ENCODE assay signal across 20 cellular contexts in genomic region chr2:131402320-131403049, GRCh38. TPM values are rescaled to one million over a fixed set of nuclear protein-coding genes. Genes with fewer than 3 reads are reported as not detected.
DNase-seq lines count a peak whose midpoint lies in the region; ATAC-seq, FAIRE-seq and TF ChIP-seq lines count a peak whose summit lies in the region.
"Had no signal": no experiment of that assay in that cellular context is flagged by ENCODE, and none has a peak within 500 bp of the region (broad histone marks: within the 10 kb centered on the region; RNA-seq: fewer than 3 reads in every experiment).

No MANE protein-coding gene starts in this region.

- peak; percentile 36 for DNase-seq in DND-41
- DNase-seq in HT1080 (ENCODE audit: low read depth) = peak; percentile 13
- DNase-seq in astrocyte (ENCODE audit: low read depth) = no peak
- DNase-seq in esophagus muscularis mucosa (ENCODE audit: extremely low spot score) = peak; percentile 74
- DNase-seq in CD4-positive, alpha-beta memory T cell = no peak
- no peak for DNase-seq in AG08395 (ENCODE audit: low spot score)
- no peak for DNase-seq in GM19238 (ENCODE audit: insufficient read length, low spot score)
- DNase-seq: Calu3; CD8-positive, alpha-beta T cell; DMS79 treated with DMSO at 0.1 percent for 48 hours; EL; GM23248; Karpas-422; KBM-7 had no signal

- H3K4me2 ChIP-seq in DND-41 (ENCODE audit: insufficient read depth, low read length) (no peak overlapping the region), astrocyte (ENCODE audit: low read length) (no peak overlapping the region)
- H3K4me2 ChIP-seq: BLaER1 had no signal

- ATAC-seq in DND-41 (ENCODE audit: insufficient read depth, low read depth) = no peak
- ATAC-seq: CD8-positive, alpha-beta T cell; GM12878 had no signal

- TF ChIP-seq CTCF in DND-41 (IDR thresholded peaks at IDR 0.05; ENCODE audit: borderline replicate concordance, extremely low read depth, low read length, poor library complexity, severe bottlenecking) (no peak), astrocyte (IDR thresholded peaks at IDR 0.05; ENCODE audit: insufficient read depth, low read depth, low read length) (no peak), esophagus muscularis mucosa (IDR thresholded peaks at IDR 0.05) (no peak)

- H3K27me3 ChIP-seq in DND-41 (ENCODE audit: insufficient read depth, low read length, poor library complexity) = no peaks in the 10 kb centered on the region
- H3K27me3 ChIP-seq in astrocyte (ENCODE audit: insufficient read depth, low read length) = peaks cover under 1% of the 10 kb centered on the region
- peaks cover 0 to 23% (median 0%) of the 10 kb centered on the region in 4 donors for H3K27me3 ChIP-seq in esophagus muscularis mucosa
- H3K27me3 ChIP-seq in CD4-positive, alpha-beta memory T cell (ENCODE audit: insufficient read depth, low read length) = no peaks in the 10 kb centered on the region
- H3K27me3 ChIP-seq: BLaER1 had no signal

- H3K36me3 ChIP-seq in DND-41 (ENCODE audit: insufficient read depth, low read length) (0 out of 2 replicates have a peak, but pooled peaks cover under 1% of the 10 kb centered on the region), astrocyte (ENCODE audit: insufficient read depth, low read length) (no peaks in the 10 kb centered on the region), esophagus muscularis mucosa (no peaks in the 10 kb centered on the region)
- no peaks in the 10 kb centered on the region for H3K36me3 ChIP-seq in CD4-positive, alpha-beta memory T cell (ENCODE audit: insufficient read depth, low read length)
- H3K36me3 ChIP-seq: BLaER1, HAP-1 had no signal

- no peaks in the 10 kb centered on the region for H3K4me1 Mint-ChIP-seq in astrocyte (ENCODE audit: low read depth, unreplicated experiment)
- H3K4me1 Mint-ChIP-seq in CD4-positive, alpha-beta memory T cell = no peaks in the 10 kb centered on the region
- H3K4me1 Mint-ChIP-seq: CD14-positive monocyte had no signal

- POLR2A ChIA-PET in CD4-positive, alpha-beta memory T cell (lab: Charles Lee; ENCODE audit: partially characterized antibody) = no interaction called here

- peaks cover 50% of the 10 kb centered on the region for H3K4me1 ChIP-seq in DND-41 (ENCODE audit: insufficient read depth, low read length)
- H3K4me1 ChIP-seq in astrocyte (ENCODE audit: insufficient read depth, low read length) = no peaks in the 10 kb centered on the region
- H3K4me1 ChIP-seq in esophagus muscularis mucosa = no peaks in the 10 kb centered on the region
- H3K4me1 ChIP-seq in CD4-positive, alpha-beta memory T cell (ENCODE audit: insufficient read depth, low read length) = no peaks in the 10 kb centered on the region
- H3K4me1 ChIP-seq: BLaER1, HAP-1 had no signal

- no peaks in the 10 kb centered on the region for H3K36me3 Mint-ChIP-seq in astrocyte (ENCODE audit: low read depth, unreplicated experiment)
- no peaks in the 10 kb centered on the region for H3K36me3 Mint-ChIP-seq in CD4-positive, alpha-beta memory T cell
- H3K36me3 Mint-ChIP-seq: CD14-positive monocyte; CD8-positive, alpha-beta T cell had no signal

- H3K9me3 Mint-ChIP-seq in astrocyte (ENCODE audit: unreplicated experiment) = no peaks in the 10 kb centered on the region
- no peaks in the 10 kb centered on the region for H3K9me3 Mint-ChIP-seq in CD4-positive, alpha-beta memory T cell
- H3K9me3 Mint-ChIP-seq: CD14-positive monocyte; CD8-positive, alpha-beta T cell had no signal

- CTCF ChIA-PET in CD4-positive, alpha-beta memory T cell (lab: Charles Lee; ENCODE audit: partially characterized antibody) = no interaction called here

- intact Hi-C loops in esophagus muscularis mucosa (cut with DNase I) = no loop called here
- intact Hi-C loops in CD4-positive, alpha-beta memory T cell (cut with micrococcal nuclease) = no loop called here

- H3K9ac ChIP-seq in DND-41 (ENCODE audit: low read depth, low read length) = no peak overlapping the region; the same call in 1 of the 2 replicates
- H3K9ac ChIP-seq in astrocyte (ENCODE audit: low read length) = no peak overlapping the region
- H3K9ac ChIP-seq: BLaER1, GM23248 had no signal

- no peaks in the 10 kb centered on the region for H4K20me1 ChIP-seq in DND-41 (ENCODE audit: insufficient read depth, low read length)
- no peaks in the 10 kb centered on the region for H4K20me1 ChIP-seq in astrocyte (ENCODE audit: insufficient read depth, low read length)
- H4K20me1 ChIP-seq: BLaER1 had no signal

- WGBS in esophagus muscularis mucosa = 81% methylated on average over 6 of the region's 6 CpGs

- H3K9me3 ChIP-seq in DND-41 (ENCODE audit: insufficient read depth, low read length, severe bottlenecking) (no peaks in the 10 kb centered on the region), astrocyte (ENCODE audit: insufficient read depth, low read depth, low read length) (no peaks in the 10 kb centered on the region), esophagus muscularis mucosa (no peaks in the 10 kb centered on the region)
- H3K9me3 ChIP-seq in CD4-positive, alpha-beta memory T cell (ENCODE audit: control insufficient read depth in 1 of 2, low read length in 2 of 2) = no peaks in the 10 kb centered on the region
- H3K9me3 ChIP-seq: BLaER1, HAP-1 had no signal

- TF ChIP-seq EP300 in esophagus muscularis mucosa (IDR thresholded peaks at IDR 0.05) = no peak

- H3K27me3 Mint-ChIP-seq in astrocyte (ENCODE audit: low read depth, unreplicated experiment) = peaks cover 36% of the 10 kb centered on the region
- H3K27me3 Mint-ChIP-seq in CD4-positive, alpha-beta memory T cell = peaks cover 11 to 15% of the 10 kb centered on the region in 2 donors

- peak overlapping the region; percentile 3; the same call in 1 of the 2 replicates for H2AFZ ChIP-seq in DND-41 (ENCODE audit: low read depth, low read length)
- H2AFZ ChIP-seq in astrocyte (ENCODE audit: low read depth, low read length) = no peak overlapping the region
- H2AFZ ChIP-seq: GM23248 had no signal

- no peak overlapping the region for H3K4me3 Mint-ChIP-seq in astrocyte (ENCODE audit: unreplicated experiment)
- no peak overlapping the region for H3K4me3 Mint-ChIP-seq in CD4-positive, alpha-beta memory T cell
- H3K4me3 Mint-ChIP-seq: CD14-positive monocyte; CD8-positive, alpha-beta T cell had no signal

- FAIRE-seq in astrocyte (lab: Jason Lieb, UNC) = no peak
- FAIRE-seq: GM12878 had no signal

- H3K27ac ChIP-seq in DND-41 (ENCODE audit: low read length) (peak overlapping the region; percentile 56; the same call in 1 of the 2 replicates), astrocyte (ENCODE audit: low read depth, low read length) (no peak overlapping the region), esophagus muscularis mucosa (replicated peaks in 1 of 4) (no peak overlapping the region)
- H3K27ac ChIP-seq in CD4-positive, alpha-beta memory T cell (ENCODE audit: low read depth, low read length) = no peak overlapping the region
- H3K27ac ChIP-seq: BLaER1, GM23248 had no signal

- H3K27ac Mint-ChIP-seq in astrocyte (ENCODE audit: unreplicated experiment) = peak overlapping the region; percentile 30
- H3K27ac Mint-ChIP-seq in CD4-positive, alpha-beta memory T cell = no peak overlapping the region
- H3K27ac Mint-ChIP-seq: CD14-positive monocyte; CD8-positive, alpha-beta T cell had no signal

- H3K79me2 ChIP-seq in DND-41 (ENCODE audit: insufficient read depth, low read length) = peaks cover 17% of the 10 kb centered on the region
- H3K79me2 ChIP-seq in astrocyte (ENCODE audit: insufficient read depth, low read length) = no peaks in the 10 kb centered on the region

- H3K4me3 ChIP-seq in DND-41 (ENCODE audit: low read depth in 1 of 2, low read length in 2 of 2) (no peak overlapping the region), astrocyte (ENCODE audit: insufficient read depth, low read depth, low read length) (no peak overlapping the region), esophagus muscularis mucosa (no peak overlapping the region)
- H3K4me3 ChIP-seq in CD4-positive, alpha-beta memory T cell (ENCODE audit: low read length in 2 of 2) = no peak overlapping the region
- H3K4me3 ChIP-seq: BLaER1, GM12878, GM23248, HAP-1 had no signal

- no peak for TF ChIP-seq POLR2A in esophagus muscularis mucosa (IDR thresholded peaks at IDR 0.05; ENCODE audit: low read depth)

RNA-seq across cellular contexts. Expression of gene RAB6D, which starts 38.5 kb away (rescaled TPM):
- total RNA-seq in HT1080 (2014; rRNA removed; shearing (Covaris generic)) = not detected in 2 replicates
- polyA plus RNA-seq in HT1080 (2015; cell fraction: cytosol; rRNA removed) = not detected in 2 replicates
- polyA plus RNA-seq in HT1080 (2015; cell fraction: nucleus; rRNA removed) = not detected in 2 replicates
- total RNA-seq in astrocyte (0.43 and 0.70 TPM in 2 replicates), esophagus muscularis mucosa (under 1 TPM in 2 of 4 donors, not detected in 2; 0.11 to 0.13 TPM)
- not detected for total RNA-seq in CD4-positive, alpha-beta memory T cell
- polyA plus RNA-seq in CD4-positive, alpha-beta memory T cell = not detected
- total RNA-seq: CD8-positive, alpha-beta T cell; G401; GM12878; GM23248; H4 had no signal
- polyA plus RNA-seq: CD14-positive monocyte had no signal

Comparison
In these comparisons a context has a peak if more than half of its experiments do, and no peak if none do; other contexts are left out.
1. DNase-seq: peak in DND-41 (single experiment), HT1080 (single experiment) and esophagus muscularis mucosa (single experiment); none in astrocyte (single experiment), CD4-positive, alpha-beta memory T cell (0 of 5), AG08395 (single experiment) and GM19238 (single experiment).